ENCODE assay signal across 32 cellular contexts in genomic region chr7:93211228-93211818, GRCh38. TPM values are rescaled to one million over a fixed set of nuclear protein-coding genes. Genes with fewer than 3 reads are reported as not detected.
"Had no signal": no experiment of that assay in that cellular context is flagged by ENCODE, and none has a peak within 500 bp of the region (broad histone marks: within the 10 kb centered on the region; RNA-seq: fewer than 3 reads in every experiment).

No MANE protein-coding gene starts in this region.

- H3K27ac ChIP-seq: adrenal gland, body of pancreas, breast epithelium, coronary artery, PC-9, RWPE1 had no signal

- H3K27me3 ChIP-seq: adrenal gland, body of pancreas, breast epithelium had no signal

- H2AFZ ChIP-seq: PC-9 had no signal

- H3K4me3 ChIP-seq: adrenal gland, body of pancreas, breast epithelium, coronary artery, PC-9 had no signal

- FAIRE-seq: astrocyte, RCC 7860 had no signal

- H3K9me3 ChIP-seq: adrenal gland, body of pancreas, breast epithelium had no signal

- H3K36me3 ChIP-seq: adrenal gland, breast epithelium had no signal

- H3K4me1 ChIP-seq: adrenal gland, body of pancreas, breast epithelium had no signal

- H3K4me2 ChIP-seq: PC-9 had no signal

- ATAC-seq: activated naive CD4-positive, alpha-beta T cell treated with anti-CD3 and anti-CD28 coated beads, Interleukin-2, amount 50 U/mL, for 72 hours; activated T-cell treated with anti-CD3 and anti-CD28 coated beads, Interleukin-2, amount 50 U/mL, for 4 hours; body of pancreas; Right ventricle myocardium inferior had no signal

- DNase-seq: activated CD4-positive, alpha-beta T cell treated with anti-CD3 and anti-CD28 coated beads, Interleukin-2, amount 10 ng/mL, durations not matched to agents 7 days and 5 days; activated CD4-positive, alpha-beta T cell treated with anti-CD3 and anti-CD28 coated beads, Interleukin-2, amount 50 U/mL, for 48 hours; activated CD8-positive, alpha-beta memory T cell treated with anti-CD3 and anti-CD28 coated beads, Interleukin-2, amount 50 U/mL, for 4 hours; activated gamma-delta T cell treated with Interleukin-2 at 50 U/mL for 16 hours; activated naive CD4-positive, alpha-beta T cell treated with anti-CD3 and anti-CD28 coated beads for 36 hours; activated T-cell treated with anti-CD3 and anti-CD28 coated beads for 4 hours; activated T-cell treated with anti-CD3 and anti-CD28 coated beads, Interleukin-2, amount 50 U/mL, for 4 hours; adrenal gland; body of pancreas; NCI-H1048; NCI-H1105 treated with DMSO at 0.1 percent for 48 hours; NCI-H1436 treated with DMSO at 0.1 percent for 48 hours; NCI-H2029; NCI-H345; NCI-H524 treated with DMSO at 0.1 percent for 48 hours; NCI-H82; PC-9; SW 1271; T-helper 1 cell; T-helper 2 cell; T-helper 9 cell had no signal

RNA-seq across cellular contexts. Expression of gene HEPACAM2, which starts 14.9 kb away (rescaled TPM):
- total RNA-seq: activated CD4-positive, alpha-beta T cell treated with anti-CD3 and anti-CD28 coated beads, Interleukin-2, amount 10 ng/mL, durations not matched to agents 7 days and 5 days; activated T-cell treated with anti-CD3 and anti-CD28 coated beads, Interleukin-2, amount 50 U/mL, for 4 hours; activated T-helper 1 cell treated with anti-CD3 and anti-CD28 coated beads, Interleukin-12 subunit alpha, Interleukin-12 subunit beta, Interleukin-2, Interleukin-4 antibody, amounts not matched to agents 30 ng/mL and 10 ng/mL and 1 ng/mL, durations not matched to agents 14 hours and 24 hours and 36 hours; astrocyte; cardiac septum; MCF 10A; NCI-H460; PC-9; Right ventricle myocardium inferior had no signal
